In the genomic region with DNA sequence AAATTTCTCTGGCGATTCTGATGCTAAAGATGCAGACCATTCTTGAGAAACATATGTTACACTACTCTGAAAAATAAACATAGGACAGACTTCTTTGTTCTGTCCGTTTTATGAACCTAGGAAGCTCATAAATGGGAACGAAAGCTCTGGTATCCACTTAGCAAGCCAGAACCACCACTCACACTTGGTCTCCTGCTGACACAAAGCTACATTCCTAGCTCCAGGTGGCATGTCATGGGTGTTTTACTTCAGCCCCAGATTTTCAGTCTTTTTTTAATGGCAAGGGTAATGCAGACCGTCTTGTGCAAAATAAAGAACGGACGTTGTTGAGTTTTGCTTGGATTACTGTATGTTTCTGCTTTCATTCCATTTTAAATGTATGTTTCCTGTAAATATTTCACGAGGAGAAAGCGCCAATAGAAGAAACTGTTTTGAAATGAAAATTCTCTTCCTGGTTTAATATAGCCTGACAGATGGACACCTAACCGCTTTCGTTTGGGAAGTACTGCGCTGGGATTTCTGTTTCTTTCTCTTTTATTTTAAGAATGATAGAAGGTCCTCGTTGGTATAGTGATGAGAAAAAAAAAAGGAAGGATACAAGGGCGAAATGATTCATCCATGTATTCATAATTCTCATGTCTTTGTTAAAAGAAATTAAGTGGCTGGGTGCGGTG, we compare ENCODE assay signal across 8 cellular contexts. TPM values are rescaled to one million over a fixed set of nuclear protein-coding genes. Genes with fewer than 3 reads are reported as not detected.
DNase-seq lines count a peak whose midpoint lies in the region; ATAC-seq and TF ChIP-seq lines count a peak whose summit lies in the region.

No MANE protein-coding gene starts in this region.

- peak; percentile 43 for DNase-seq in COLO829 (ENCODE audit: low spot score)
- no peak for DNase-seq in Peyer's patch
- no peak for DNase-seq in retina
- DNase-seq in SW 1271 (lab: John Stamatoyannopoulos, UW) = no peak

- H3K27me3 ChIP-seq in HUES6 (ENCODE audit: control insufficient read depth, insufficient read depth, low read length) (no peaks in the 10 kb centered on the region), Peyer's patch (no peaks in the 10 kb centered on the region), duodenal mucosa (ENCODE audit: control insufficient read depth in 1 of 2, insufficient read depth in 2 of 2, low read length in 2 of 2) (no peaks in the 10 kb centered on the region), mononuclear cell (ENCODE audit: insufficient read depth, low read length) (no peaks in the 10 kb centered on the region)

- H3K9ac ChIP-seq in HUES6 (ENCODE audit: low read length) (peak overlapping the region; percentile 97), duodenal mucosa (ENCODE audit: low read depth in 1 of 2, low read length in 2 of 2) (peak overlapping the region; percentile 79 to 98)

- H3K36me3 ChIP-seq in HUES6 (ENCODE audit: control insufficient read depth, insufficient read depth, low read length) (no peaks in the 10 kb centered on the region), Peyer's patch (peaks cover 0 to 4% (median 0%) of the 10 kb centered on the region in 3 donors), duodenal mucosa (ENCODE audit: control insufficient read depth in 1 of 2, insufficient read depth in 2 of 2, low read length in 2 of 2) (no peaks in the 10 kb centered on the region)

- TF ChIP-seq CTCF in Peyer's patch (IDR thresholded peaks at IDR 0.05) = peak in 2 of 6 experiments; percentile 18 to 21

- H3K4me3 ChIP-seq in HUES6 (ENCODE audit: low read depth, low read length) = peak overlapping the region; percentile 98
- H3K4me3 ChIP-seq in Peyer's patch = peak overlapping the region; percentile 69 to 94 (median 88)
- H3K4me3 ChIP-seq in duodenal mucosa (ENCODE audit: low read depth in 1 of 2, low read length in 2 of 2) = peak overlapping the region; percentile 82 to 93
- peak overlapping the region; percentile 97 for H3K4me3 ChIP-seq in mononuclear cell (ENCODE audit: low read length)

- H3K27ac ChIP-seq in HUES6 (ENCODE audit: low read depth, low read length) (peak overlapping the region; percentile 91), Peyer's patch (peak overlapping the region; percentile 90 to 97 (median 92)), duodenal mucosa (ENCODE audit: low read depth, low read length) (peak overlapping the region; percentile 85)

- H3K4me1 ChIP-seq in HUES6 (ENCODE audit: control insufficient read depth, insufficient read depth, low read length) (peaks cover 6% of the 10 kb centered on the region; the same call in 1 of the 2 replicates), Peyer's patch (peaks cover 0 to 12% (median 2%) of the 10 kb centered on the region in 4 donors), duodenal mucosa (ENCODE audit: control insufficient read depth in 1 of 2, insufficient read depth in 2 of 2, low read length in 2 of 2) (peaks cover 4 to 5% of the 10 kb centered on the region in 2 donors), mononuclear cell (ENCODE audit: insufficient read depth, low read length) (peaks cover 32% of the 10 kb centered on the region)

- no peaks in the 10 kb centered on the region for H3K9me3 ChIP-seq in HUES6 (ENCODE audit: control insufficient read depth, insufficient read depth, low read depth, low read length)
- no peaks in the 10 kb centered on the region for H3K9me3 ChIP-seq in Peyer's patch
- no peaks in the 10 kb centered on the region for H3K9me3 ChIP-seq in duodenal mucosa (ENCODE audit: control insufficient read depth in 1 of 2, low read length in 2 of 2)
- no peaks in the 10 kb centered on the region for H3K9me3 ChIP-seq in mononuclear cell (ENCODE audit: low read depth, low read length)

- peak; percentile 11 to 34 for TF ChIP-seq POLR2A in Peyer's patch (IDR thresholded peaks at IDR 0.05)

- no peak for ATAC-seq in HG02571 (IDR thresholded peaks at IDR 0.05; ENCODE audit: unreplicated experiment)

RNA-seq across cellular contexts. Expression of a gene that starts 0.8 kb away (rescaled TPM):
- total RNA-seq in Peyer's patch (10 to 100 TPM; 22.6 to 40.4 (median 28.6) TPM), mononuclear cell (4.5 TPM)

RNA-seq across cellular contexts. Expression of a gene that starts 4.4 kb away (rescaled TPM):
- 100 to 1,000 TPM; 220 to 375 (median 305) TPM for total RNA-seq in Peyer's patch
- total RNA-seq in mononuclear cell = 218 TPM

RNA-seq across cellular contexts. Expression of a gene that starts 33.9 kb away (rescaled TPM):
- total RNA-seq in Peyer's patch (100 to 1,000 TPM; 128 to 212 (median 199) TPM), mononuclear cell (34.0 TPM)

RNA-seq across cellular contexts. Expression of a gene that starts 51.4 kb away (rescaled TPM):
- total RNA-seq in Peyer's patch (10 to 100 TPM; 22.5 to 75.9 (median 48.8) TPM), mononuclear cell (12.7 TPM)
